1 cellular context compared by ENCODE assay signal in genomic region chr14:24838945-24839616, GRCh38.
TF ChIP-seq lines count a peak whose summit lies in the region.

No MANE protein-coding gene starts in this region.

TF ChIP-seq in HepG2, 621 proteins besides CTCF, POLR2A, EP300 and RAD21 (continued from another document):
- TF ChIP-seq ZUFSP (CRISPR knock-in tag; IDR thresholded peaks at IDR 0.05; ENCODE audit: borderline replicate concordance) = no peak
- TF ChIP-seq, protein P1, sequence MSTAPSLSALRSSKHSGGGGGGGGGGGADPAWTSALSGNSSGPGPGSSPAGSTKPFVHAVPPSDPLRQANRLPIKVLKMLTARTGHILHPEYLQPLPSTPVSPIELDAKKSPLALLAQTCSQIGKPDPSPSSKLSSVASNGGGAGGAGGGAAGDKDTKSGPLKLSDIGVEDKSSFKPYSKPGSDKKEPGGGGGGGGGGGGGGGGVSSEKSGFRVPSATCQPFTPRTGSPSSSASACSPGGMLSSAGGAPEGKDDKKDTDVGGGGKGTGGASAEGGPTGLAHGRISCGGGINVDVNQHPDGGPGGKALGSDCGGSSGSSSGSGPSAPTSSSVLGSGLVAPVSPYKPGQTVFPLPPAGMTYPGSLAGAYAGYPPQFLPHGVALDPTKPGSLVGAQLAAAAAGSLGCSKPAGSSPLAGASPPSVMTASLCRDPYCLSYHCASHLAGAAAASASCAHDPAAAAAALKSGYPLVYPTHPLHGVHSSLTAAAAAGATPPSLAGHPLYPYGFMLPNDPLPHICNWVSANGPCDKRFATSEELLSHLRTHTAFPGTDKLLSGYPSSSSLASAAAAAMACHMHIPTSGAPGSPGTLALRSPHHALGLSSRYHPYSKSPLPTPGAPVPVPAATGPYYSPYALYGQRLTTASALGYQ (CRISPR knock-in tag; IDR thresholded peaks at IDR 0.05) = no peak
- TF ChIP-seq NCOA1 (CRISPR knock-in tag; IDR thresholded peaks at IDR 0.05) = peak; percentile 6; the same call in 1 of the 2 replicates
- TF ChIP-seq ZNF180 (CRISPR knock-in tag; IDR thresholded peaks at IDR 0.05; ENCODE audit: borderline replicate concordance, low read depth) = no peak
- TF ChIP-seq HNF1B (CRISPR knock-in tag; IDR thresholded peaks at IDR 0.05) = no peak; the same call in 1 of the 2 replicates
- TF ChIP-seq ZMAT3 (CRISPR knock-in tag; conservative IDR thresholded peaks at IDR 0.05) = no peak; the same call in 1 of the 2 replicates
- no peak for TF ChIP-seq ZNF776 (CRISPR knock-in tag; IDR thresholded peaks at IDR 0.05)
- TF ChIP-seq, protein P2, sequence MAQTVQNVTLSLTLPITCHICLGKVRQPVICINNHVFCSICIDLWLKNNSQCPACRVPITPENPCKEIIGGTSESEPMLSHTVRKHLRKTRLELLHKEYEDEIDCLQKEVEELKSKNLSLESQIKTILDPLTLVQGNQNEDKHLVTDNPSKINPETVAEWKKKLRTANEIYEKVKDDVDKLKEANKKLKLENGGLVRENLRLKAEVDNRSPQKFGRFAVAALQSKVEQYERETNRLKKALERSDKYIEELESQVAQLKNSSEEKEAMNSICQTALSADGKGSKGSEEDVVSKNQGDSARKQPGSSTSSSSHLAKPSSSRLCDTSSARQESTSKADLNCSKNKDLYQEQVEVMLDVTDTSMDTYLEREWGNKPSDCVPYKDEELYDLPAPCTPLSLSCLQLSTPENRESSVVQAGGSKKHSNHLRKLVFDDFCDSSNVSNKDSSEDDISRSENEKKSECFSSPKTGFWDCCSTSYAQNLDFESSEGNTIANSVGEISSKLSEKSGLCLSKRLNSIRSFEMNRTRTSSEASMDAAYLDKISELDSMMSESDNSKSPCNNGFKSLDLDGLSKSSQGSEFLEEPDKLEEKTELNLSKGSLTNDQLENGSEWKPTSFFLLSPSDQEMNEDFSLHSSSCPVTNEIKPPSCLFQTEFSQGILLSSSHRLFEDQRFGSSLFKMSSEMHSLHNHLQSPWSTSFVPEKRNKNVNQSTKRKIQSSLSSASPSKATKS (CRISPR knock-in tag; IDR thresholded peaks at IDR 0.05) = no peak
- peak; percentile 18 for TF ChIP-seq TEAD3 (CRISPR knock-in tag; optimal IDR thresholded peaks at IDR 0.05; ENCODE audit: borderline replicate concordance)
- TF ChIP-seq GLMP (CRISPR knock-in tag; IDR thresholded peaks at IDR 0.05; ENCODE audit: borderline replicate concordance) = no peak
- no peak for TF ChIP-seq MAF1 (CRISPR knock-in tag; IDR thresholded peaks at IDR 0.05; ENCODE audit: borderline replicate concordance)
- TF ChIP-seq ARHGAP35 (CRISPR knock-in tag; IDR thresholded peaks at IDR 0.05; ENCODE audit: borderline replicate concordance) = 0 out of 2 replicates have a peak, but pooled peaks have one; percentile 20
- no peak for TF ChIP-seq ZNF788 (CRISPR knock-in tag; IDR thresholded peaks at IDR 0.05; ENCODE audit: borderline replicate concordance)
- no peak for TF ChIP-seq ZNF280B (CRISPR knock-in tag; IDR thresholded peaks at IDR 0.05; ENCODE audit: borderline replicate concordance)
- no peak for TF ChIP-seq HHEX (CRISPR knock-in tag; IDR thresholded peaks at IDR 0.05)
- TF ChIP-seq, protein P3, sequence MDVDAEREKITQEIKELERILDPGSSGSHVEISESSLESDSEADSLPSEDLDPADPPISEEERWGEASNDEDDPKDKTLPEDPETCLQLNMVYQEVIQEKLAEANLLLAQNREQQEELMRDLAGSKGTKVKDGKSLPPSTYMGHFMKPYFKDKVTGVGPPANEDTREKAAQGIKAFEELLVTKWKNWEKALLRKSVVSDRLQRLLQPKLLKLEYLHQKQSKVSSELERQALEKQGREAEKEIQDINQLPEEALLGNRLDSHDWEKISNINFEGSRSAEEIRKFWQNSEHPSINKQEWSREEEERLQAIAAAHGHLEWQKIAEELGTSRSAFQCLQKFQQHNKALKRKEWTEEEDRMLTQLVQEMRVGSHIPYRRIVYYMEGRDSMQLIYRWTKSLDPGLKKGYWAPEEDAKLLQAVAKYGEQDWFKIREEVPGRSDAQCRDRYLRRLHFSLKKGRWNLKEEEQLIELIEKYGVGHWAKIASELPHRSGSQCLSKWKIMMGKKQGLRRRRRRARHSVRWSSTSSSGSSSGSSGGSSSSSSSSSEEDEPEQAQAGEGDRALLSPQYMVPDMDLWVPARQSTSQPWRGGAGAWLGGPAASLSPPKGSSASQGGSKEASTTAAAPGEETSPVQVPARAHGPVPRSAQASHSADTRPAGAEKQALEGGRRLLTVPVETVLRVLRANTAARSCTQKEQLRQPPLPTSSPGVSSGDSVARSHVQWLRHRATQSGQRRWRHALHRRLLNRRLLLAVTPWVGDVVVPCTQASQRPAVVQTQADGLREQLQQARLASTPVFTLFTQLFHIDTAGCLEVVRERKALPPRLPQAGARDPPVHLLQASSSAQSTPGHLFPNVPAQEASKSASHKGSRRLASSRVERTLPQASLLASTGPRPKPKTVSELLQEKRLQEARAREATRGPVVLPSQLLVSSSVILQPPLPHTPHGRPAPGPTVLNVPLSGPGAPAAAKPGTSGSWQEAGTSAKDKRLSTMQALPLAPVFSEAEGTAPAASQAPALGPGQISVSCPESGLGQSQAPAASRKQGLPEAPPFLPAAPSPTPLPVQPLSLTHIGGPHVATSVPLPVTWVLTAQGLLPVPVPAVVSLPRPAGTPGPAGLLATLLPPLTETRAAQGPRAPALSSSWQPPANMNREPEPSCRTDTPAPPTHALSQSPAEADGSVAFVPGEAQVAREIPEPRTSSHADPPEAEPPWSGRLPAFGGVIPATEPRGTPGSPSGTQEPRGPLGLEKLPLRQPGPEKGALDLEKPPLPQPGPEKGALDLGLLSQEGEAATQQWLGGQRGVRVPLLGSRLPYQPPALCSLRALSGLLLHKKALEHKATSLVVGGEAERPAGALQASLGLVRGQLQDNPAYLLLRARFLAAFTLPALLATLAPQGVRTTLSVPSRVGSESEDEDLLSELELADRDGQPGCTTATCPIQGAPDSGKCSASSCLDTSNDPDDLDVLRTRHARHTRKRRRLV (CRISPR knock-in tag; IDR thresholded peaks at IDR 0.05) = peak; percentile 74; the same call in 1 of the 2 replicates
- TF ChIP-seq MEF2D (CRISPR knock-in tag; IDR thresholded peaks at IDR 0.05) = no peak; the same call in 1 of the 2 replicates
- no peak for TF ChIP-seq ZNF24 (IDR thresholded peaks at IDR 0.05)
- peak; percentile 60; the same call in 1 of the 2 replicates for TF ChIP-seq SNAPC2 (CRISPR knock-in tag; IDR thresholded peaks at IDR 0.05)
- TF ChIP-seq, protein P4, sequence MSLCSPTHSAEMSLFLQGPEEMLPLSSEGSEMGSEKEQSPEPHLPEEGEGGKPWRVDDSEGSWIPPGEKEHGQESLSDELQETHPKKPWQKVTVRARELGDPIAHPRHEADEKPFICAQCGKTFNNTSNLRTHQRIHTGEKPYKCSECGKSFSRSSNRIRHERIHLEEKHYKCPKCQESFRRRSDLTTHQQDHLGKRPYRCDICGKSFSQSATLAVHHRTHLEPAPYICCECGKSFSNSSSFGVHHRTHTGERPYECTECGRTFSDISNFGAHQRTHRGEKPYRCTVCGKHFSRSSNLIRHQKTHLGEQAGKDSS (CRISPR knock-in tag; IDR thresholded peaks at IDR 0.05; ENCODE audit: borderline replicate concordance, low read depth) = no peak
- TF ChIP-seq TRIM24 (CRISPR knock-in tag; IDR thresholded peaks at IDR 0.05) = no peak
- TF ChIP-seq KMT2B (CRISPR knock-in tag; IDR thresholded peaks at IDR 0.05) = peak; percentile 32; the same call in 1 of the 2 replicates
- TF ChIP-seq, protein P5, sequence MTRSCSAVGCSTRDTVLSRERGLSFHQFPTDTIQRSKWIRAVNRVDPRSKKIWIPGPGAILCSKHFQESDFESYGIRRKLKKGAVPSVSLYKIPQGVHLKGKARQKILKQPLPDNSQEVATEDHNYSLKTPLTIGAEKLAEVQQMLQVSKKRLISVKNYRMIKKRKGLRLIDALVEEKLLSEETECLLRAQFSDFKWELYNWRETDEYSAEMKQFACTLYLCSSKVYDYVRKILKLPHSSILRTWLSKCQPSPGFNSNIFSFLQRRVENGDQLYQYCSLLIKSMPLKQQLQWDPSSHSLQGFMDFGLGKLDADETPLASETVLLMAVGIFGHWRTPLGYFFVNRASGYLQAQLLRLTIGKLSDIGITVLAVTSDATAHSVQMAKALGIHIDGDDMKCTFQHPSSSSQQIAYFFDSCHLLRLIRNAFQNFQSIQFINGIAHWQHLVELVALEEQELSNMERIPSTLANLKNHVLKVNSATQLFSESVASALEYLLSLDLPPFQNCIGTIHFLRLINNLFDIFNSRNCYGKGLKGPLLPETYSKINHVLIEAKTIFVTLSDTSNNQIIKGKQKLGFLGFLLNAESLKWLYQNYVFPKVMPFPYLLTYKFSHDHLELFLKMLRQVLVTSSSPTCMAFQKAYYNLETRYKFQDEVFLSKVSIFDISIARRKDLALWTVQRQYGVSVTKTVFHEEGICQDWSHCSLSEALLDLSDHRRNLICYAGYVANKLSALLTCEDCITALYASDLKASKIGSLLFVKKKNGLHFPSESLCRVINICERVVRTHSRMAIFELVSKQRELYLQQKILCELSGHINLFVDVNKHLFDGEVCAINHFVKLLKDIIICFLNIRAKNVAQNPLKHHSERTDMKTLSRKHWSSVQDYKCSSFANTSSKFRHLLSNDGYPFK (CRISPR knock-in tag; IDR thresholded peaks at IDR 0.05; ENCODE audit: borderline replicate concordance) = no peak
- 0 out of 2 replicates have a peak, but pooled peaks have one; percentile 5 for TF ChIP-seq GZF1 (CRISPR knock-in tag; IDR thresholded peaks at IDR 0.05)
- TF ChIP-seq ZNF615 (CRISPR knock-in tag; IDR thresholded peaks at IDR 0.05; ENCODE audit: borderline replicate concordance) = no peak
- TF ChIP-seq ZSCAN22 (CRISPR knock-in tag; IDR thresholded peaks at IDR 0.05) = 0 out of 2 replicates have a peak, but pooled peaks have one; percentile 41
- peak; percentile 38; the same call in 1 of the 2 replicates for TF ChIP-seq FOSL2 (CRISPR knock-in tag; IDR thresholded peaks at IDR 0.05)
- TF ChIP-seq ZNF652 (CRISPR knock-in tag; IDR thresholded peaks at IDR 0.05; ENCODE audit: borderline replicate concordance, low read depth) = 0 out of 2 replicates have a peak, but pooled peaks have one; percentile 9
